ENCODE assay signal across 17 cellular contexts in the genomic region with DNA sequence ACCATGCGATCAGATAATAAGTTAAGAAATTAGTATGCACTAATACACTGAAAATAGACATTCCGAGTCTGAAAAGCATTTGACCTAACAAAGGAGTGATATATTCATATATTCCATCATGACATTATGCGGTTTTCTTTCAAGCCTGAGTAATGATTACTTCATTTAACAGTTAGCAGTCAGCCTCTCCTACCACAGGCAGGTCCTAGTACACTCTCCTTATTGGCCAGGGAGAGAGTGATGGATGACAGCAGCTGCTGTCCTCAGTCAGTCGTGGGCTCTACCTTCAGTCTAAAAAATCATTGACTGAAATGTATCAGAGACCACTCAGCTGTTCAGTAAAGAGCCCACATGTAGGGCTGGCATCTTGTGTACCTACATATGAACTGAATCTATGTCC. TPM values are rescaled to one million over a fixed set of nuclear protein-coding genes. Genes with fewer than 3 reads are reported as not detected.
DNase-seq lines count a peak whose midpoint lies in the region; ATAC-seq, FAIRE-seq and TF ChIP-seq lines count a peak whose summit lies in the region.
"Had no signal": no experiment of that assay in that cellular context is flagged by ENCODE, and none has a peak within 500 bp of the region (broad histone marks: within the 10 kb centered on the region; RNA-seq: fewer than 3 reads in every experiment).

No MANE protein-coding gene starts in this region.

- POLR2A ChIA-PET in HepG2 (lab: Yijun Ruan, JAX) = no interaction called here

- H3K36me3 Mint-ChIP-seq in endodermal cell (ENCODE audit: low read depth) (no peaks in the 10 kb centered on the region), T-helper 17 cell (ENCODE audit: low read depth) (peaks cover 2% of the 10 kb centered on the region)
- H3K36me3 Mint-ChIP-seq: CD8-positive, alpha-beta T cell had no signal

- no peak for TF ChIP-seq POLR2A in HepG2 (IDR thresholded peaks at IDR 0.05; ENCODE audit: insufficient read depth in 1 of 2, low read depth in 2 of 2, low read length in 2 of 2)

- no peak for FAIRE-seq in HepG2 (lab: Jason Lieb, UNC)
- FAIRE-seq: D721Med had no signal

- TF ChIP-seq EP300 in HepG2 (IDR thresholded peaks at IDR 0.05; ENCODE audit: low read depth in 2 of 2, low read length in 2 of 2) (no peak), HepG2 (CRISPR knock-in tag; IDR thresholded peaks at IDR 0.05; ENCODE audit: borderline replicate concordance) (no peak)

- H2AFZ ChIP-seq in MM.1S (ENCODE audit: low read length) (no peak overlapping the region), HepG2 (ENCODE audit: low read length) (no peak overlapping the region)

- no peak overlapping the region for H3K9ac ChIP-seq in endodermal cell (ENCODE audit: extremely low read depth, low read length, poor library complexity, severe bottlenecking)
- no peak overlapping the region for H3K9ac ChIP-seq in MM.1S (ENCODE audit: low read length)
- H3K9ac ChIP-seq in HepG2 (ENCODE audit: insufficient read depth, low read depth, low read length) = no peak overlapping the region
- H3K9ac ChIP-seq: KMS-11 had no signal

- H4K20me1 ChIP-seq in MM.1S (ENCODE audit: insufficient read depth, low read length) (no peaks in the 10 kb centered on the region), HepG2 (ENCODE audit: insufficient read depth, low read length) (no peaks in the 10 kb centered on the region)

- no peak overlapping the region for H3K27ac Mint-ChIP-seq in endodermal cell
- H3K27ac Mint-ChIP-seq in T-helper 17 cell = no peak overlapping the region
- H3K27ac Mint-ChIP-seq: CD8-positive, alpha-beta T cell had no signal

- TF ChIP-seq CTCF in endodermal cell (conservative IDR thresholded peaks at IDR 0.05) = no peak
- TF ChIP-seq CTCF in MM.1S (IDR thresholded peaks at IDR 0.05; ENCODE audit: low read length) = no peak
- TF ChIP-seq CTCF in HepG2 (CRISPR knock-in tag; IDR thresholded peaks at IDR 0.05) = no peak

- WGBS in endodermal cell (ENCODE audit: insufficient coverage in 1 of 2, insufficient read length in 1 of 2), 2 experiments = 74 to 92% methylated on average over 2 to 4 of the region's 4 CpGs
- 27% methylated on average over 4 of the region's 4 CpGs for WGBS in HepG2 (ENCODE audit: low lambda C conversion rate)

- DNase-seq in HT1080 (ENCODE audit: low read depth) = peak; percentile 33
- peak; percentile 16 for DNase-seq in RPMI7951 (ENCODE audit: low read depth)
- DNase-seq in endodermal cell = no peak
- DNase-seq in skeletal muscle cell (ENCODE audit: low read depth) = peak; percentile 49
- no peak for DNase-seq in MM.1S
- no peak for DNase-seq in T-helper 17 cell
- DNase-seq in HepG2 (ENCODE audit: low spot score) = no peak
- DNase-seq: CD8-positive, alpha-beta T cell; DMS79 treated with DMSO at 0.1 percent for 48 hours; NCI-H2029; NCI-H2171 treated with DMSO at 0.1 percent for 48 hours; NCI-H510A treated with DMSO at 0.1 percent for 48 hours; RPMI8226 had no signal

- H3K4me3 ChIP-seq in endodermal cell (ENCODE audit: low read length) (no peak overlapping the region), skeletal muscle cell (ENCODE audit: low read depth, low read length) (no peak overlapping the region), MM.1S (ENCODE audit: low read length) (no peak overlapping the region), HepG2 (replicated peaks in 1 of 3; ENCODE audit: insufficient read depth in 1 of 3, low read depth in 2 of 3, low read length in 3 of 3) (no peak overlapping the region)

- CTCF ChIA-PET in HepG2 (lab: Yijun Ruan, JAX; ENCODE audit: low intra/inter-chr PET ratio, low total read pairs) = no interaction called here

- no peak overlapping the region for H3K4me3 Mint-ChIP-seq in endodermal cell
- H3K4me3 Mint-ChIP-seq in T-helper 17 cell = no peak overlapping the region
- H3K4me3 Mint-ChIP-seq: CD8-positive, alpha-beta T cell had no signal

- ATAC-seq in T-helper 17 cell (no peak), HepG2 (no peak)
- ATAC-seq: CD8-positive, alpha-beta T cell had no signal

- H3K79me2 ChIP-seq in MM.1S (ENCODE audit: low read length) = no peaks in the 10 kb centered on the region
- no peaks in the 10 kb centered on the region for H3K79me2 ChIP-seq in HepG2 (ENCODE audit: insufficient read depth, low read length)

- no peaks in the 10 kb centered on the region for H3K9me3 ChIP-seq in endodermal cell (ENCODE audit: control insufficient read depth, low read length)
- H3K9me3 ChIP-seq in MM.1S (replicated peaks; ENCODE audit: insufficient read depth, low read length) = no peaks in the 10 kb centered on the region
- no peaks in the 10 kb centered on the region for H3K9me3 ChIP-seq in T-helper 17 cell (ENCODE audit: control insufficient read depth, low read length, poor library complexity, severe bottlenecking)
- no peaks in the 10 kb centered on the region for H3K9me3 ChIP-seq in HepG2 (ENCODE audit: low read length)

- intact Hi-C loops in HepG2 (cut with micrococcal nuclease; ENCODE audit: unreplicated experiment) = no loop called here

- H3K27me3 Mint-ChIP-seq in endodermal cell (ENCODE audit: insufficient read depth) (no peaks in the 10 kb centered on the region), T-helper 17 cell (peaks cover 13% of the 10 kb centered on the region)

- H3K4me1 ChIP-seq in endodermal cell (ENCODE audit: control insufficient read depth, insufficient read depth, low read length) (no peaks in the 10 kb centered on the region), MM.1S (ENCODE audit: low read length) (no peaks in the 10 kb centered on the region), HepG2 (ENCODE audit: insufficient read depth, low read length) (peaks cover 10% of the 10 kb centered on the region)

- H3K4me1 Mint-ChIP-seq in endodermal cell (no peaks in the 10 kb centered on the region), T-helper 17 cell (no peaks in the 10 kb centered on the region)

- BruUV-seq in HepG2 (replicated peaks; lab: Mats Ljungman, UMichigan) = no TSS peak

- H3K4me2 ChIP-seq in MM.1S (ENCODE audit: low read depth, low read length) (no peak overlapping the region), HepG2 (ENCODE audit: low read depth, low read length) (no peak overlapping the region)
- H3K4me2 ChIP-seq: KMS-11 had no signal

- peaks cover 5% of the 10 kb centered on the region for H3K9me3 Mint-ChIP-seq in endodermal cell

- no peaks in the 10 kb centered on the region for H3K27me3 ChIP-seq in endodermal cell (ENCODE audit: control insufficient read depth, insufficient read depth, low read length, poor library complexity, severe bottlenecking)
- no peaks in the 10 kb centered on the region for H3K27me3 ChIP-seq in MM.1S (replicated peaks; ENCODE audit: insufficient read depth, low read length)
- H3K27me3 ChIP-seq in HepG2 (ENCODE audit: control insufficient read depth in 1 of 2, insufficient read depth in 2 of 2, low read length in 2 of 2) = no peaks in the 10 kb centered on the region

- H3K9me2 ChIP-seq in MM.1S (replicated peaks; ENCODE audit: insufficient read depth, low read length) = no peaks in the 10 kb centered on the region

- H3F3A ChIP-seq in MM.1S (ENCODE audit: insufficient read depth, low read length) = no peaks in the 10 kb centered on the region

- H3K36me3 ChIP-seq in endodermal cell (ENCODE audit: control insufficient read depth, insufficient read depth, low read length) (no peaks in the 10 kb centered on the region), MM.1S (replicated peaks; ENCODE audit: insufficient read depth, low read length) (no peaks in the 10 kb centered on the region), HepG2 (replicated peaks in 1 of 2; ENCODE audit: control insufficient read depth in 1 of 2, insufficient read depth in 2 of 2, low read length in 2 of 2) (no peaks in the 10 kb centered on the region)

- H3K27ac ChIP-seq in endodermal cell (ENCODE audit: low read depth, low read length) (peak overlapping the region; percentile 61), MM.1S (ENCODE audit: low read length) (no peak overlapping the region), HepG2 (ENCODE audit: extremely low read length, insufficient read depth, low read length) (no peak overlapping the region)
- H3K27ac ChIP-seq: KMS-11 had no signal

- no peak for TF ChIP-seq RAD21 in HepG2 (CRISPR knock-in tag; IDR thresholded peaks at IDR 0.05)

- in situ Hi-C loops in HepG2 (cut with HindIII; ENCODE audit: extremely low pct_ligation_motif_present, low pct_unique_long_range_greater_than_20kb) = no loop called here

TF ChIP-seq in HepG2, 621 proteins besides CTCF, POLR2A, EP300 and RAD21:
- no peak for TF ChIP-seq ZFP82 (CRISPR knock-in tag; IDR thresholded peaks at IDR 0.05; ENCODE audit: borderline replicate concordance)

RNA-seq across cellular contexts. Expression of gene VGLL2, which starts 33.2 kb away (rescaled TPM):
- not detected in 2 replicates for total RNA-seq in HT1080 (2014; rRNA removed; shearing (Covaris generic))
- 0.16 TPM in 1 of 2 replicates, not detected in the other for polyA plus RNA-seq in HT1080 (2015; cell fraction: cytosol; rRNA removed)
- not detected in 2 replicates for polyA plus RNA-seq in HT1080 (2015; cell fraction: nucleus; rRNA removed)
- not detected in 2 replicates for total RNA-seq in RPMI7951 (2014; rRNA removed; shearing (Covaris generic))
- under 1 TPM in 1 of 2 donors, not detected in 1; 0.15 TPM for total RNA-seq in endodermal cell
- polyA plus RNA-seq in endodermal cell (2013, experiment 1 of 2) = not detected
- polyA plus RNA-seq in endodermal cell (2013, experiment 2 of 2) = not detected
- not detected for total RNA-seq in T-helper 17 cell
- not detected in 2 replicates for total RNA-seq in HepG2 (2016; rRNA removed; fragmentation: Illumina TruSeq; extraction: Trizol)
- not detected in 2 replicates for total RNA-seq in HepG2 (2016; cell fraction: cytosol; rRNA removed; fragmentation: Illumina TruSeq; extraction: Trizol; ENCODE audit: low read depth)
- total RNA-seq in HepG2 (2016; cell fraction: insoluble cytoplasmic fraction; rRNA removed; fragmentation: Illumina TruSeq; extraction: Trizol) = not detected in 2 replicates
- not detected in 2 replicates for total RNA-seq in HepG2 (2016; cell fraction: membrane; rRNA removed; fragmentation: Illumina TruSeq; extraction: Trizol)
- not detected in 2 replicates for total RNA-seq in HepG2 (2016; cell fraction: nucleus; rRNA removed; fragmentation: Illumina TruSeq; extraction: Trizol)
- not detected in 2 replicates for polyA plus RNA-seq in HepG2 (2011; rRNA removed)
- not detected in 2 replicates for polyA plus RNA-seq in HepG2 (2011; cell fraction: cytosol; rRNA removed)
- not detected in 2 replicates for polyA plus RNA-seq in HepG2 (2011; cell fraction: nucleus; rRNA removed)
- polyA plus RNA-seq in HepG2 (2012) = not detected in 2 replicates
- not detected in 2 replicates for polyA plus RNA-seq in HepG2 (2016; cell fraction: cytosol; fragmentation: Illumina TruSeq; extraction: Trizol; ENCODE audit: low read depth)
- polyA plus RNA-seq in HepG2 (2016; cell fraction: insoluble cytoplasmic fraction; fragmentation: Illumina TruSeq; extraction: Trizol; ENCODE audit: low read depth) = not detected in 2 replicates
- polyA plus RNA-seq in HepG2 (2016; cell fraction: membrane; fragmentation: Illumina TruSeq; extraction: Trizol; ENCODE audit: low read depth) = not detected in 2 replicates
- not detected in 2 replicates for polyA plus RNA-seq in HepG2 (2016; cell fraction: nucleus; fragmentation: Illumina TruSeq; extraction: Trizol; ENCODE audit: insufficient read depth, low read depth)
- not detected in 2 replicates for polyA minus RNA-seq in HepG2 (2011; rRNA and poly(A)+ RNA removed; ENCODE audit: low replicate concordance)
- not detected in 2 replicates for polyA minus RNA-seq in HepG2 (2011; cell fraction: cytosol; rRNA and poly(A)+ RNA removed)
- polyA minus RNA-seq in HepG2 (2011; cell fraction: nucleus; rRNA and poly(A)+ RNA removed) = not detected in 2 replicates
- total RNA-seq: CD8-positive, alpha-beta T cell; SK-MEL-5 had no signal
- polyA plus RNA-seq: BJ had no signal

Comparison
In these comparisons a context has a peak if more than half of its experiments do, and no peak if none do; other contexts are left out.
1. DNase-seq: peak in HT1080 (single experiment), RPMI7951 (single experiment) and skeletal muscle cell (single experiment); none in endodermal cell (single experiment), MM.1S (single experiment), T-helper 17 cell (0 of 3) and HepG2 (single experiment).